Comparison of ENCODE assay signal across 26 cellular contexts in the genomic region with DNA sequence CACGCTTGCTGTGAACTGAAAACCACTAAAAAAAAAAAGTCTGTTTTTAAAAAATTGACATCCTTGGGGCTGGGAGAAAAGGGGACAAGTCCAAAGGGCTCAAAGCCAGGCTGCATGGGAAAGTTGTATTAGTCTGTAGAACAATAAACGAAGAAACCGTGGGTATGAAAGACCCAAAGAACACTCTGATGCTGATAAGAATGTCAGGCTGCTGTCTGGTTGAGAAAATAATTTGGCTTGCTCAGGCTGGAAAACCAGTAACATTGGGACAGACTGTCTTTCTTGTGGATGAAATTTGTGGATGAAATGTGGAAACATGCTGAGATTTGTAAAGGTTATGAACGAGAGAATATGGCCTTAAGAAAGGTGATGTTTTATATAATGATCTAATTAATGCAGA.
DNase-seq lines count a peak whose midpoint lies in the region; ATAC-seq and TF ChIP-seq lines count a peak whose summit lies in the region.
"Had no signal": no experiment of that assay in that cellular context is flagged by ENCODE, and none has a peak within 500 bp of the region (broad histone marks: within the 10 kb centered on the region; RNA-seq: fewer than 3 reads in every experiment).

No MANE protein-coding gene starts in this region.

- peaks cover 2% of the 10 kb centered on the region for H3K36me3 Mint-ChIP-seq in osteocyte (ENCODE audit: unreplicated experiment)
- no peaks in the 10 kb centered on the region for H3K36me3 Mint-ChIP-seq in CD4-positive, alpha-beta T cell (ENCODE audit: low read depth)

- H3K27me3 Mint-ChIP-seq in osteocyte (ENCODE audit: unreplicated experiment), result no peaks in the 10 kb centered on the region
- H3K27me3 Mint-ChIP-seq in CD4-positive, alpha-beta T cell, result no peaks in the 10 kb centered on the region

- H3K27me3 ChIP-seq in ascending aorta (no peaks in the 10 kb centered on the region), left ventricle myocardium inferior (ENCODE audit: low read depth) (no peaks in the 10 kb centered on the region)
- H3K27me3 ChIP-seq in CD4-positive, alpha-beta T cell (ENCODE audit: control insufficient read depth, insufficient read depth, low read length), result no peaks in the 10 kb centered on the region

- TF ChIP-seq CTCF in ascending aorta (IDR thresholded peaks at IDR 0.05) (no peak), left ventricle myocardium inferior (IDR thresholded peaks at IDR 0.05; ENCODE audit: borderline replicate concordance) (no peak), osteocyte (IDR thresholded peaks at IDR 0.05) (no peak)
- TF ChIP-seq CTCF in CD4-positive, alpha-beta T cell (IDR thresholded peaks at IDR 0.05), result no peak

- no peaks in the 10 kb centered on the region for H3K9me3 Mint-ChIP-seq in osteocyte (ENCODE audit: unreplicated experiment)
- no peaks in the 10 kb centered on the region for H3K9me3 Mint-ChIP-seq in CD4-positive, alpha-beta T cell
- H3K9me3 Mint-ChIP-seq: CD8-positive, alpha-beta memory T cell had no signal

- CTCF ChIA-PET in CD4-positive, alpha-beta T cell (lab: Charles Lee), result no interaction called here

- POLR2A ChIA-PET in CD4-positive, alpha-beta T cell (lab: Charles Lee), result no interaction called here

- ATAC-seq in CD4-positive, alpha-beta T cell (ENCODE audit: poor library complexity), result no peak
- ATAC-seq: PC-3 had no signal

- peaks cover 64% of the 10 kb centered on the region for H3K4me1 Mint-ChIP-seq in osteocyte (ENCODE audit: unreplicated experiment)
- no peaks in the 10 kb centered on the region for H3K4me1 Mint-ChIP-seq in CD4-positive, alpha-beta T cell (ENCODE audit: low read depth)
- H3K4me1 Mint-ChIP-seq: B cell; CD8-positive, alpha-beta memory T cell had no signal

- peak; percentile 20 for DNase-seq in DMS 273 (lab: John Stamatoyannopoulos, UW; ENCODE audit: unreplicated experiment)
- DNase-seq in DMS 273 treated with DMSO at 0.1 percent for 48 hours (lab: John Stamatoyannopoulos, UW), result no peak
- no peak for DNase-seq in ascending aorta (ENCODE audit: low spot score in 2 of 2)
- no peak for DNase-seq in left ventricle myocardium inferior
- no peak for DNase-seq in osteocyte (ENCODE audit: extremely low spot score, unreplicated experiment)
- no peak for DNase-seq in COR-L47 (lab: John Stamatoyannopoulos, UW)
- no peak for DNase-seq in CD4-positive, alpha-beta T cell
- no peak for DNase-seq in medulla oblongata (ENCODE audit: extremely low spot score)
- DNase-seq: CD8-positive, alpha-beta memory T cell; GOT3; IMR-90; MM.1S; NCI-H1092; NCI-H1417 treated with DMSO at 0.1 percent for 48 hours; NCI-H1694 treated with DMSO at 0.1 percent for 48 hours; NCI-H2081 treated with DMSO at 0.1 percent for 48 hours; NCI-H446; NCI-H524 treated with DMSO at 0.1 percent for 48 hours; NCI-H774; PC-3; SHP77 had no signal

- H3K4me3 ChIP-seq in ascending aorta (no peak overlapping the region), left ventricle myocardium inferior (no peak overlapping the region)
- H3K4me3 ChIP-seq: HAP-1 had no signal

- H3K36me3 ChIP-seq in ascending aorta (no peaks in the 10 kb centered on the region), left ventricle myocardium inferior (no peaks in the 10 kb centered on the region)
- H3K36me3 ChIP-seq: HAP-1 had no signal

- no peak overlapping the region for H3K4me3 Mint-ChIP-seq in osteocyte (ENCODE audit: unreplicated experiment)
- H3K4me3 Mint-ChIP-seq in CD4-positive, alpha-beta T cell, result no peak overlapping the region
- H3K4me3 Mint-ChIP-seq: B cell; CD8-positive, alpha-beta memory T cell had no signal

- H3K4me1 ChIP-seq in ascending aorta (peaks cover 4 to 10% of the 10 kb centered on the region in 2 donors), left ventricle myocardium inferior (peaks cover 30% of the 10 kb centered on the region)
- H3K4me1 ChIP-seq: HAP-1 had no signal

- H3K27ac Mint-ChIP-seq in osteocyte (ENCODE audit: unreplicated experiment), result peak overlapping the region; percentile 72
- no peak overlapping the region for H3K27ac Mint-ChIP-seq in CD4-positive, alpha-beta T cell
- H3K27ac Mint-ChIP-seq: B cell; CD8-positive, alpha-beta memory T cell had no signal

- H3K27ac ChIP-seq in ascending aorta, result peak overlapping the region; percentile 39 to 70
- H3K27ac ChIP-seq in left ventricle myocardium inferior (replicated peaks), result peak overlapping the region; percentile 65
- no peak overlapping the region for H3K27ac ChIP-seq in CD4-positive, alpha-beta T cell (ENCODE audit: low read depth, low read length)
- H3K27ac ChIP-seq: 22Rv1, C4-2B, KMS-11 had no signal

- no peaks in the 10 kb centered on the region for H3K9me3 ChIP-seq in ascending aorta
- no peaks in the 10 kb centered on the region for H3K9me3 ChIP-seq in left ventricle myocardium inferior (replicated peaks)
- no peaks in the 10 kb centered on the region for H3K9me3 ChIP-seq in CD4-positive, alpha-beta T cell (ENCODE audit: control insufficient read depth, low read length)
- H3K9me3 ChIP-seq: HAP-1 had no signal

- intact Hi-C loops in ascending aorta (cut with DNase I) (no loop called here), left ventricle myocardium inferior (cut with micrococcal nuclease) (no loop called here)
- intact Hi-C loops in CD4-positive, alpha-beta T cell (cut with DNase I, micrococcal nuclease), result no loop called here
